In the genomic region with DNA sequence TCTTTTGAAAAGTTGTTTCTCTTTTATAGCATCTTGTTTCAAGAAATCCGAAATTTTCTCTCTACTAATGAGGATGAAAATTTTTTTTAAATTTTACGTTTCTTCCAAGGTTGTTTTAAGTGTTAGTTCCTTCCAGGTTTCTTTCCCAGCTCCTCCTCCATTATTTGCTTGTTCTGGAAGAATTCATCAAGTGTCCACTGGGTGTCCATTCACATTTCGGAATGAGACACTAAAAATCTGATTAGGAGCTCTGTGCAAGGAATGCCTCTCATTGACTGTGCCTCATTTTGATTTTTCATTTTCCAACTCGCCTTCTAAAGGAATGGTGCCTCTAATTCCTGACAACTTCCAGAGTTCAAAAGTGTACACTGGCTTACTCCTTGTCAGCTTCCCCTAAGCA, we compare ENCODE assay signal across 20 cellular contexts. TPM values are rescaled to one million over a fixed set of nuclear protein-coding genes. Genes with fewer than 3 reads are reported as not detected.
DNase-seq lines count a peak whose midpoint lies in the region; ATAC-seq, FAIRE-seq and TF ChIP-seq lines count a peak whose summit lies in the region.
"Had no signal": no experiment of that assay in that cellular context is flagged by ENCODE, and none has a peak within 500 bp of the region (broad histone marks: within the 10 kb centered on the region; RNA-seq: fewer than 3 reads in every experiment).

No MANE protein-coding gene starts in this region.

- H3K36me3 ChIP-seq in HCT116 (ENCODE audit: control insufficient read depth in 1 of 2, insufficient read depth in 2 of 2, low read length in 2 of 2) (no peaks in the 10 kb centered on the region; a peak in 1 of 4 replicates), HepG2 (replicated peaks in 1 of 2; ENCODE audit: control insufficient read depth in 1 of 2, insufficient read depth in 2 of 2, low read length in 2 of 2) (no peaks in the 10 kb centered on the region; a peak in 1 of 5 replicates)

- H3K4me2 ChIP-seq in HCT116 (ENCODE audit: low read length) (no peak overlapping the region), HepG2 (ENCODE audit: low read depth, low read length) (no peak overlapping the region)
- H3K4me2 ChIP-seq: PC-9 had no signal

- H3K4me1 Mint-ChIP-seq in activated T-cell treated with anti-CD3 and anti-CD28 coated beads, Interleukin-2, amount 50 U/mL, for 72 hours (ENCODE audit: low read depth): peaks cover 96% of the 10 kb centered on the region
- H3K4me1 Mint-ChIP-seq in osteocyte (ENCODE audit: unreplicated experiment): peaks cover 87% of the 10 kb centered on the region

- H3K27me3 Mint-ChIP-seq in activated T-cell treated with anti-CD3 and anti-CD28 coated beads, Interleukin-2, amount 50 U/mL, for 72 hours (ENCODE audit: low read depth): no peaks in the 10 kb centered on the region
- no peaks in the 10 kb centered on the region for H3K27me3 Mint-ChIP-seq in osteocyte (ENCODE audit: unreplicated experiment)
- H3K27me3 Mint-ChIP-seq: activated CD4-positive, alpha-beta memory T cell treated with anti-CD3 and anti-CD28 coated beads for 36 hours had no signal

- H3K79me2 ChIP-seq in HCT116 (ENCODE audit: insufficient read depth, low read length) (peaks cover 33% of the 10 kb centered on the region), HepG2 (ENCODE audit: insufficient read depth, low read length) (no peaks in the 10 kb centered on the region)

- CTCF ChIA-PET in HCT116 (lab: Charles Lee) (interaction anchor here (1.2 kb wide), 1 partner anchor 262 kb away, joined by 3 read pairs; no protein-coding TSS in a partner anchor), HepG2 (lab: Yijun Ruan, JAX; ENCODE audit: low intra/inter-chr PET ratio, low total read pairs) (no interaction called here)

- no peak for FAIRE-seq in HepG2 (lab: Jason Lieb, UNC)

- TF ChIP-seq RAD21 in HCT116 (IDR thresholded peaks at IDR 0.05; ENCODE audit: low read depth) (0 out of 2 replicates have a peak, but pooled peaks have one; percentile 9), HepG2 (CRISPR knock-in tag; IDR thresholded peaks at IDR 0.05) (no peak)

- H4K20me1 ChIP-seq in HCT116 (ENCODE audit: insufficient read depth) (no peaks in the 10 kb centered on the region), HepG2 (ENCODE audit: insufficient read depth, low read length) (no peaks in the 10 kb centered on the region)

- RAD21 ChIA-PET in HCT116 (lab: Charles Lee; ENCODE audit: low non-redundant PET in 1 of 2, low total read pairs in 2 of 2, uncharacterized antibody in 2 of 2, unreplicated experiment in 2 of 2): no interaction called here

- H2AFZ ChIP-seq in HCT116 (ENCODE audit: low read depth, low read length, poor library complexity, severe bottlenecking) (no peak overlapping the region), HepG2 (ENCODE audit: low read length) (no peak overlapping the region)
- H2AFZ ChIP-seq: PC-9 had no signal

- H3K4me3 Mint-ChIP-seq in activated T-cell treated with anti-CD3 and anti-CD28 coated beads, Interleukin-2, amount 50 U/mL, for 72 hours: peak overlapping the region in 1 of 2 donors; percentile 62
- H3K4me3 Mint-ChIP-seq in osteocyte (ENCODE audit: unreplicated experiment): no peak overlapping the region
- H3K4me3 Mint-ChIP-seq: activated CD4-positive, alpha-beta memory T cell treated with anti-CD3 and anti-CD28 coated beads for 36 hours had no signal

- H3K36me3 Mint-ChIP-seq in activated T-cell treated with anti-CD3 and anti-CD28 coated beads, Interleukin-2, amount 50 U/mL, for 72 hours (ENCODE audit: insufficient read depth in 2 of 2): peaks cover 33 to 45% of the 10 kb centered on the region in 2 donors
- peaks cover 33% of the 10 kb centered on the region for H3K36me3 Mint-ChIP-seq in osteocyte (ENCODE audit: unreplicated experiment)

- H3K9me3 Mint-ChIP-seq in activated T-cell treated with anti-CD3 and anti-CD28 coated beads, Interleukin-2, amount 50 U/mL, for 72 hours: no peaks in the 10 kb centered on the region
- no peaks in the 10 kb centered on the region for H3K9me3 Mint-ChIP-seq in osteocyte (ENCODE audit: unreplicated experiment)
- H3K9me3 Mint-ChIP-seq: activated CD4-positive, alpha-beta memory T cell treated with anti-CD3 and anti-CD28 coated beads for 36 hours had no signal

- no peaks in the 10 kb centered on the region for H3K27me3 ChIP-seq in HCT116 (ENCODE audit: insufficient read depth, low read length)
- no peaks in the 10 kb centered on the region for H3K27me3 ChIP-seq in HepG2 (ENCODE audit: control insufficient read depth in 1 of 2, insufficient read depth in 2 of 2, low read length in 2 of 2)

- H3K27ac ChIP-seq in HCT116 (ENCODE audit: low read depth, low read length) (no peak overlapping the region), HepG2 (ENCODE audit: extremely low read length, insufficient read depth, low read length) (no peak overlapping the region)
- H3K27ac ChIP-seq: HL-60, PC-9 had no signal

- ATAC-seq in activated T-cell treated with anti-CD3 and anti-CD28 coated beads, Interleukin-2, amount 50 U/mL, for 72 hours (replicated peaks in 1 of 2): no peak
- ATAC-seq in HCT116: no peak
- ATAC-seq in HepG2: no peak
- ATAC-seq in HG02798 (IDR thresholded peaks at IDR 0.05; ENCODE audit: poor library complexity, unreplicated experiment): no peak

- no peak overlapping the region for H3K4me3 ChIP-seq in HCT116 (replicated peaks in 1 of 2; ENCODE audit: low read depth in 1 of 2, low read length in 2 of 2)
- no peak overlapping the region for H3K4me3 ChIP-seq in choroid plexus epithelial cell (ENCODE audit: low read depth, low read length)
- H3K4me3 ChIP-seq in HepG2 (replicated peaks in 1 of 3; ENCODE audit: insufficient read depth in 1 of 3, low read depth in 2 of 3, low read length in 3 of 3): no peak overlapping the region
- H3K4me3 ChIP-seq: PC-9 had no signal

- no peak for DNase-seq in activated T-cell treated with anti-CD3 and anti-CD28 coated beads, Interleukin-2, amount 50 U/mL, for 72 hours
- DNase-seq in activated T-cell treated with anti-CD3 and anti-CD28 coated beads for 4 hours (no peak), HCT116 (ENCODE audit: low read depth, low spot score) (no peak), choroid plexus epithelial cell (ENCODE audit: low read depth) (no peak), osteocyte (ENCODE audit: extremely low spot score, unreplicated experiment) (no peak), HK-2 (ENCODE audit: unreplicated experiment) (no peak), HepG2 (ENCODE audit: low spot score) (no peak)
- DNase-seq: activated CD4-positive, alpha-beta memory T cell treated with anti-CD3 and anti-CD28 coated beads for 36 hours; activated naive CD4-positive, alpha-beta T cell; AML-193; central memory CD4-positive, alpha-beta T cell; DMS79; midbrain; NCI-H1436; NCI-H510A treated with DMSO at 0.1 percent for 48 hours; PC-9; posterior cingulate gyrus; substantia nigra had no signal

- in situ Hi-C loops in HepG2 (cut with HindIII; ENCODE audit: extremely low pct_ligation_motif_present, low pct_unique_long_range_greater_than_20kb): no loop called here

- whole genome bisulfite sequencing in HepG2 (ENCODE audit: low lambda C conversion rate): 89% methylated on average over 4 of the region's 4 CpGs

- peaks cover 5 to 13% of the 10 kb centered on the region in 2 experiments; a peak in 3 of 4 replicates for H3K4me1 ChIP-seq in HCT116 (ENCODE audit: control insufficient read depth in 1 of 2, insufficient read depth in 2 of 2, low read length in 2 of 2)
- peaks cover 33% of the 10 kb centered on the region for H3K4me1 ChIP-seq in HepG2 (ENCODE audit: insufficient read depth, low read length)

- TF ChIP-seq EP300 in HepG2 (IDR thresholded peaks at IDR 0.05; ENCODE audit: low read depth in 2 of 2, low read length in 2 of 2) (no peak), HepG2 (CRISPR knock-in tag; IDR thresholded peaks at IDR 0.05; ENCODE audit: borderline replicate concordance) (no peak)

- peak in 2 of 3 experiments; percentile 19 to 35; a peak in 2 of 6 replicates for TF ChIP-seq CTCF in HCT116 (IDR thresholded peaks at IDR 0.05 in 2 of 3, conservative IDR thresholded peaks at IDR 0.05 in 1 of 3; ENCODE audit: borderline replicate concordance in 1 of 3, insufficient read depth in 1 of 3, low read depth in 2 of 3, low read length in 2 of 3)
- TF ChIP-seq CTCF in choroid plexus epithelial cell (conservative IDR thresholded peaks at IDR 0.05; ENCODE audit: low read depth, low read length): peak; percentile 24
- peak; percentile 30 for TF ChIP-seq CTCF in osteocyte (IDR thresholded peaks at IDR 0.05)
- no peak for TF ChIP-seq CTCF in HepG2 (CRISPR knock-in tag; IDR thresholded peaks at IDR 0.05)

- intact Hi-C loops in HCT116 (cut with micrococcal nuclease) (no loop called here), HepG2 (cut with micrococcal nuclease; ENCODE audit: unreplicated experiment) (no loop called here)

- POLR2A ChIA-PET in HCT116 (lab: Charles Lee): no interaction called here
- POLR2A ChIA-PET in HepG2 (lab: Yijun Ruan, JAX): no interaction called here

- H3K9ac ChIP-seq in HCT116 (ENCODE audit: low read length) (no peak overlapping the region), HepG2 (ENCODE audit: insufficient read depth, low read depth, low read length) (no peak overlapping the region)

- no peaks in the 10 kb centered on the region for H3K9me2 ChIP-seq in HCT116 (ENCODE audit: insufficient read depth)

- H3K27ac Mint-ChIP-seq in activated T-cell treated with anti-CD3 and anti-CD28 coated beads, Interleukin-2, amount 50 U/mL, for 72 hours: peak overlapping the region; percentile 81
- no peak overlapping the region for H3K27ac Mint-ChIP-seq in osteocyte (ENCODE audit: unreplicated experiment)
- H3K27ac Mint-ChIP-seq: activated CD4-positive, alpha-beta memory T cell treated with anti-CD3 and anti-CD28 coated beads for 36 hours had no signal

- H3K9me3 ChIP-seq in HCT116 (ENCODE audit: control insufficient read depth in 1 of 2, insufficient read depth in 1 of 2, low read depth in 1 of 2, low read length in 2 of 2) (no peaks in the 10 kb centered on the region), HepG2 (ENCODE audit: low read length) (no peaks in the 10 kb centered on the region)

- BruUV-seq in HCT116 (replicated peaks; lab: Mats Ljungman, UMichigan): no TSS peak
- BruUV-seq in HepG2 (replicated peaks; lab: Mats Ljungman, UMichigan): no TSS peak

- TF ChIP-seq POLR2A in HCT116 (IDR thresholded peaks at IDR 0.05; ENCODE audit: borderline replicate concordance, extremely low read depth, insufficient read depth, insufficient read length): no peak
- no peak for TF ChIP-seq POLR2A in HepG2 (IDR thresholded peaks at IDR 0.05; ENCODE audit: insufficient read depth in 1 of 2, low read depth in 2 of 2, low read length in 2 of 2)

RNA-seq across cellular contexts. Expression of a gene that starts 6.1 kb away (rescaled TPM):
- 100 to 1,000 TPM; 156 to 217 TPM for total RNA-seq in activated T-cell treated with anti-CD3 and anti-CD28 coated beads, Interleukin-2, amount 50 U/mL, for 72 hours
- total RNA-seq in HCT116 (2021; ENCODE audit: unreplicated experiment) (48.1 TPM), osteocyte (120 and 122 TPM in 2 replicates), HepG2 (2016; rRNA removed; fragmentation: Illumina TruSeq; extraction: Trizol) (13.6 and 16.5 TPM in 2 replicates)
- 25.3 and 27.0 TPM in 2 replicates for polyA plus RNA-seq in HCT116 (2012)
- total RNA-seq in HepG2 (2016; cell fraction: cytosol; rRNA removed; fragmentation: Illumina TruSeq; extraction: Trizol; ENCODE audit: low read depth): 22.2 and 28.9 TPM in 2 replicates
- total RNA-seq in HepG2 (2016; cell fraction: insoluble cytoplasmic fraction; rRNA removed; fragmentation: Illumina TruSeq; extraction: Trizol): 14.4 and 15.9 TPM in 2 replicates
- 16.9 and 18.4 TPM in 2 replicates for total RNA-seq in HepG2 (2016; cell fraction: membrane; rRNA removed; fragmentation: Illumina TruSeq; extraction: Trizol)
- total RNA-seq in HepG2 (2016; cell fraction: nucleus; rRNA removed; fragmentation: Illumina TruSeq; extraction: Trizol): 18.7 and 19.2 TPM in 2 replicates
- 12.6 and 13.2 TPM in 2 replicates for polyA plus RNA-seq in HepG2 (2011; rRNA removed)
- 4.5 and 9.2 TPM in 2 replicates for polyA plus RNA-seq in HepG2 (2011; cell fraction: cytosol; rRNA removed)
- polyA plus RNA-seq in HepG2 (2011; cell fraction: nucleus; rRNA removed): 10.7 and 15.6 TPM in 2 replicates
- 12.7 and 18.2 TPM in 2 replicates for polyA plus RNA-seq in HepG2 (2012)
- polyA plus RNA-seq in HepG2 (2016; cell fraction: cytosol; fragmentation: Illumina TruSeq; extraction: Trizol; ENCODE audit: low read depth): 4.0 and 5.2 TPM in 2 replicates
- 14.5 and 15.9 TPM in 2 replicates for polyA plus RNA-seq in HepG2 (2016; cell fraction: insoluble cytoplasmic fraction; fragmentation: Illumina TruSeq; extraction: Trizol; ENCODE audit: low read depth)
- 5.8 and 6.2 TPM in 2 replicates for polyA plus RNA-seq in HepG2 (2016; cell fraction: membrane; fragmentation: Illumina TruSeq; extraction: Trizol; ENCODE audit: low read depth)
- 19.8 and 29.2 TPM in 2 replicates for polyA plus RNA-seq in HepG2 (2016; cell fraction: nucleus; fragmentation: Illumina TruSeq; extraction: Trizol; ENCODE audit: insufficient read depth, low read depth)
- 7.7 and 15.4 TPM in 2 replicates for polyA minus RNA-seq in HepG2 (2011; rRNA and poly(A)+ RNA removed; ENCODE audit: low replicate concordance)
- 7.0 and 9.0 TPM in 2 replicates for polyA minus RNA-seq in HepG2 (2011; cell fraction: cytosol; rRNA and poly(A)+ RNA removed)
- polyA minus RNA-seq in HepG2 (2011; cell fraction: nucleus; rRNA and poly(A)+ RNA removed): 40.8 and 50.2 TPM in 2 replicates
